Comparison of ENCODE assay signal across 31 cellular contexts in genomic region chr10:75181073-75181472, GRCh38. TPM values are rescaled to one million over a fixed set of nuclear protein-coding genes. Genes with fewer than 3 reads are reported as not detected.
A peak's percentile ranks its signal among the peaks of the same experiment; 100 is the strongest.
DNase-seq lines count a peak whose midpoint lies in the region; ATAC-seq and TF ChIP-seq lines count a peak whose summit lies in the region.
"Had no signal": no experiment of that assay in that cellular context is flagged by ENCODE, and none has a peak within 500 bp of the region (broad histone marks: within the 10 kb centered on the region; RNA-seq: fewer than 3 reads in every experiment).

No MANE protein-coding gene starts in this region.

- intact Hi-C loops in PC-3 (cut with micrococcal nuclease), result no loop called here
- intact Hi-C loops in posterior cingulate gyrus (cut with DNase I), result no loop called here

- H3K9me3 Mint-ChIP-seq in activated naive CD4-positive, alpha-beta T cell treated with anti-CD3 and anti-CD28 coated beads, Interleukin-2, amount 50 U/mL, for 24 hours, result no peaks in the 10 kb centered on the region
- H3K9me3 Mint-ChIP-seq in T-cell, result no peaks in the 10 kb centered on the region
- H3K9me3 Mint-ChIP-seq: activated T-helper 1 cell treated with anti-CD3 and anti-CD28 coated beads, Interleukin-12 subunit alpha, Interleukin-12 subunit beta, Interleukin-2, Interleukin-4 antibody, amounts not matched to agents 30 ng/mL and 10 ng/mL and 1 ng/mL, durations not matched to agents 14 hours and 24 hours and 36 hours; immature natural killer cell; naive thymus-derived CD8-positive, alpha-beta T cell had no signal

- H3K36me3 Mint-ChIP-seq in activated naive CD4-positive, alpha-beta T cell treated with anti-CD3 and anti-CD28 coated beads, Interleukin-2, amount 50 U/mL, for 24 hours, result peaks cover 7% of the 10 kb centered on the region
- H3K36me3 Mint-ChIP-seq in T-cell, result peaks cover 23% of the 10 kb centered on the region

- H3K9ac ChIP-seq in PC-3 (ENCODE audit: low read length) (no peak overlapping the region), adipocyte (ENCODE audit: low read length) (peak overlapping the region; percentile 40)

- no peaks in the 10 kb centered on the region for H3K9me3 ChIP-seq in PC-3 (ENCODE audit: low read length)
- no peaks in the 10 kb centered on the region for H3K9me3 ChIP-seq in adipocyte (ENCODE audit: control insufficient read depth, low read length)
- H3K9me3 ChIP-seq: adrenal gland, left lung, SJCRH30, tibial nerve had no signal

- no peak overlapping the region for H3K4me2 ChIP-seq in PC-3 (ENCODE audit: low read length)

- CTCF ChIA-PET in PC-3 (lab: Charles Lee) (interaction anchor here (1.0 kb wide), 1 partner anchor 55 kb away, joined by 3 read pairs; the partner anchor contains the start of gene COMTD1), T-cell (lab: Charles Lee) (interaction anchor here (0.6 to 1.5 kb wide), 2 partner anchors 25 to 55 kb away, joined by 4 to 6 read pairs; partner anchors contain the start of gene COMTD1 (in 1 of the 2))

- peak; percentile 45 for ATAC-seq in PC-3
- peak; percentile 70 for ATAC-seq in stimulated activated naive CD8-positive, alpha-beta T cell treated with anti-CD3 and anti-CD28 coated beads, Interleukin-15, Interleukin-2, amounts not matched to agents 100 U/mL and 50 U/mL, for 24 hours
- ATAC-seq in HG02870 (IDR thresholded peaks at IDR 0.05; ENCODE audit: unreplicated experiment), result no peak
- ATAC-seq in T-cell (replicated peaks in 1 of 4), result no peak
- ATAC-seq: left lung; naive thymus-derived CD8-positive, alpha-beta T cell had no signal

- peak overlapping the region; percentile 27 for H3K27ac Mint-ChIP-seq in activated naive CD4-positive, alpha-beta T cell treated with anti-CD3 and anti-CD28 coated beads, Interleukin-2, amount 50 U/mL, for 24 hours
- no peak overlapping the region for H3K27ac Mint-ChIP-seq in T-cell
- H3K27ac Mint-ChIP-seq: activated T-helper 1 cell treated with anti-CD3 and anti-CD28 coated beads, Interleukin-12 subunit alpha, Interleukin-12 subunit beta, Interleukin-2, Interleukin-4 antibody, amounts not matched to agents 30 ng/mL and 10 ng/mL and 1 ng/mL, durations not matched to agents 14 hours and 24 hours and 36 hours; mesothelial cell of epicardium; naive thymus-derived CD8-positive, alpha-beta T cell had no signal

- H3K4me1 Mint-ChIP-seq in activated naive CD4-positive, alpha-beta T cell treated with anti-CD3 and anti-CD28 coated beads, Interleukin-2, amount 50 U/mL, for 24 hours, result peaks cover 17% of the 10 kb centered on the region
- peaks cover 3 to 7% (median 3%) of the 10 kb centered on the region in 3 donors for H3K4me1 Mint-ChIP-seq in T-cell

- H3K27me3 Mint-ChIP-seq in activated naive CD4-positive, alpha-beta T cell treated with anti-CD3 and anti-CD28 coated beads, Interleukin-2, amount 50 U/mL, for 24 hours, result no peaks in the 10 kb centered on the region
- H3K27me3 Mint-ChIP-seq in T-cell, result no peaks in the 10 kb centered on the region
- H3K27me3 Mint-ChIP-seq: naive thymus-derived CD8-positive, alpha-beta T cell had no signal

- no peaks in the 10 kb centered on the region for H3K9me2 ChIP-seq in PC-3 (replicated peaks; ENCODE audit: low read length)

- TF ChIP-seq CTCF in PC-3 (conservative IDR thresholded peaks at IDR 0.05; ENCODE audit: low read depth, low read length), result no peak

- no peak overlapping the region for H2AFZ ChIP-seq in PC-3 (ENCODE audit: low read length)

- H3K36me3 ChIP-seq in PC-3 (ENCODE audit: low read depth, low read length), result peaks cover 22% of the 10 kb centered on the region
- peaks cover 36% of the 10 kb centered on the region for H3K36me3 ChIP-seq in adipocyte (ENCODE audit: control insufficient read depth, insufficient read depth, low read length, severe bottlenecking)

- no peak overlapping the region for H3K4me3 Mint-ChIP-seq in activated naive CD4-positive, alpha-beta T cell treated with anti-CD3 and anti-CD28 coated beads, Interleukin-2, amount 50 U/mL, for 24 hours
- no peak overlapping the region for H3K4me3 Mint-ChIP-seq in T-cell
- H3K4me3 Mint-ChIP-seq: activated T-helper 1 cell treated with anti-CD3 and anti-CD28 coated beads, Interleukin-12 subunit alpha, Interleukin-12 subunit beta, Interleukin-2, Interleukin-4 antibody, amounts not matched to agents 30 ng/mL and 10 ng/mL and 1 ng/mL, durations not matched to agents 14 hours and 24 hours and 36 hours; immature natural killer cell; mesothelial cell of epicardium; naive thymus-derived CD8-positive, alpha-beta T cell had no signal

- H3K4me1 ChIP-seq in PC-3 (ENCODE audit: insufficient read depth, low read length) (peaks cover 14% of the 10 kb centered on the region), adipocyte (ENCODE audit: control insufficient read depth, insufficient read depth, low read length) (peaks cover 35% of the 10 kb centered on the region)
- H3K4me1 ChIP-seq: left lung, SJCRH30 had no signal

- POLR2A ChIA-PET in PC-3 (lab: Charles Lee; ENCODE audit: unreplicated experiment) (no interaction called here), T-cell (lab: Charles Lee) (interaction anchor here in 1 of 2 donors (0.5 kb wide), 1 partner anchor 501 kb away, joined by 3 read pairs; no protein-coding TSS in a partner anchor)

- no peaks in the 10 kb centered on the region for H3K27me3 ChIP-seq in PC-3 (ENCODE audit: low read length)
- no peaks in the 10 kb centered on the region for H3K27me3 ChIP-seq in adipocyte (replicated peaks; ENCODE audit: control insufficient read depth, insufficient read depth, low read length)
- H3K27me3 ChIP-seq: adrenal gland, brain microvascular endothelial cell, left lung, SJCRH30, tibial nerve had no signal

- H4K20me1 ChIP-seq in PC-3 (ENCODE audit: low read length), result peaks cover 6% of the 10 kb centered on the region; the same call in 1 of the 2 replicates

- no peak overlapping the region for H3K4me3 ChIP-seq in PC-3 (ENCODE audit: low read length)
- peak overlapping the region; percentile 28 for H3K4me3 ChIP-seq in adipocyte (ENCODE audit: low read length)
- H3K4me3 ChIP-seq: adrenal gland, left lung, SJCRH30, tibial nerve had no signal

- no peaks in the 10 kb centered on the region for H3K79me2 ChIP-seq in PC-3 (ENCODE audit: low read length)

- H3F3A ChIP-seq in PC-3 (ENCODE audit: low read length, unreplicated experiment), result peaks cover 3% of the 10 kb centered on the region

- no TSS peak for BruUV-seq in PC-3 (replicated peaks; lab: Mats Ljungman, UMichigan)

- no peak overlapping the region for H3K27ac ChIP-seq in PC-3 (ENCODE audit: low read length)
- H3K27ac ChIP-seq: brain microvascular endothelial cell, left lung, SJCRH30, VCaP had no signal

- no peak for DNase-seq in activated naive CD4-positive, alpha-beta T cell treated with Interleukin-2 at 50 U/mL for 16 hours
- DNase-seq in PC-3 (peak; percentile 41), adipocyte (ENCODE audit: low read depth) (peak; percentile 15), posterior cingulate gyrus (no peak), T-cell (no peak)
- DNase-seq in stimulated activated naive CD8-positive, alpha-beta T cell treated with anti-CD3 and anti-CD28 coated beads, Interleukin-15, Interleukin-2, amounts not matched to agents 100 U/mL and 50 U/mL, for 24 hours, result no peak
- DNase-seq: activated CD4-positive, alpha-beta T cell treated with anti-CD3 and anti-CD28 coated beads, Interleukin-2, amount 50 U/mL, for 48 hours; adrenal gland; brain microvascular endothelial cell; C1 segment of cervical spinal cord; effector CD8-positive, alpha-beta T cell; erythroblast; H7; immature natural killer cell; left lung; naive thymus-derived CD8-positive, alpha-beta T cell; NCI-H1436 treated with DMSO at 0.1 percent for 48 hours; NCI-H2171 treated with DMSO at 0.1 percent for 48 hours; NCI-H524 treated with DMSO at 0.1 percent for 48 hours; occipital lobe; retina; SJCRH30; stimulated activated CD4-positive, alpha-beta T cell treated with anti-CD3 and anti-CD28 coated beads, Interleukin-4, amount 100 ng/mL, for 24 hours; stimulated activated naive CD4-positive, alpha-beta T cell; T-helper 2 cell had no signal

RNA-seq across cellular contexts. Expression of gene VDAC2, which starts 29.5 kb away (rescaled TPM):
- 463 and 542 TPM in 2 replicates for total RNA-seq in PC-3 (2014; rRNA removed)
- total RNA-seq in T-cell, result 100 to 1,000 TPM in 2 of 5 donors, 10 to 100 TPM in 3; 82.8 to 111 (median 86.8) TPM

RNA-seq across cellular contexts. Expression of gene COMTD1, which starts 54.7 kb away (rescaled TPM):
- total RNA-seq in PC-3 (2014; rRNA removed) (183 and 214 TPM in 2 replicates), T-cell (10 to 100 TPM; 11.2 to 39.0 (median 33.8) TPM)

Comparison
In these comparisons a context has a peak if more than half of its experiments do, and no peak if none do; other contexts are left out.
1. DNase-seq: peak in PC-3 (single experiment) and adipocyte (single experiment); none in activated naive CD4-positive, alpha-beta T cell treated with Interleukin-2 at 50 U/mL for 16 hours (single experiment), stimulated activated naive CD8-positive, alpha-beta T cell treated with anti-CD3 and anti-CD28 coated beads, Interleukin-15, Interleukin-2, amounts not matched to agents 100 U/mL and 50 U/mL, for 24 hours (single experiment), posterior cingulate gyrus (0 of 10) and T-cell (0 of 34).
2. ATAC-seq: peak in PC-3 (single experiment) and stimulated activated naive CD8-positive, alpha-beta T cell treated with anti-CD3 and anti-CD28 coated beads, Interleukin-15, Interleukin-2, amounts not matched to agents 100 U/mL and 50 U/mL, for 24 hours (single experiment); none in HG02870 (single experiment) and T-cell (0 of 4).